Comparison of ENCODE assay signal across 9 cellular contexts in the genomic region with DNA sequence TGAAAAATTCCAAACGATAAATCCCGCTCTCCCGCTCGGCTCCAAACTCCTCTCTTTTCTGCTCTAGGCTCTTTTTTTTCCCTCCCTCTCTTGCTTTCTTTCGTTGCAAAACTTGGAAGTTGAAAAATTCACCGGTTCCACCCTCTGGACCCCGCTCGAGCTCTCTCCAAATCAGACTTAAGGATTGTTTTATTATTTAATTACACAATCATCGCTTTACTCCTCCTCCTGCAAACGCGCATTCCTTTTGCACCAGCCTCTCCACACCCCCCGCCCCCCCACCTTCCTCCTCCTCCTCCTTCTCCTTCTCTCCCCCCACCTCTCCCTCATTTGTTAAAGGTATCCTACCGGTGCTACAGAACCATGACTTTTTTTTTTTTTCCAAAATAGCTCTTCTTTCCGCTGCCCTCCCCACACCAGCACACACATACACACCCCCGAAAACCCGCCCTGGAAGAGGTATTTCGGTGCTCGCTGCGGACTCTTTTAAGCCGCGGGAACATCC. TPM values are rescaled to one million over a fixed set of nuclear protein-coding genes. Genes with fewer than 3 reads are reported as not detected.
DNase-seq lines count a peak whose midpoint lies in the region; ATAC-seq and TF ChIP-seq lines count a peak whose summit lies in the region.
"Had no signal": no experiment of that assay in that cellular context is flagged by ENCODE, and none has a peak within 500 bp of the region (broad histone marks: within the 10 kb centered on the region; RNA-seq: fewer than 3 reads in every experiment).

No MANE protein-coding gene starts in this region.

- BruUV-seq in Panc1 (replicated peaks; lab: Mats Ljungman, UMichigan) = no TSS peak

- no peaks in the 10 kb centered on the region for H3K36me3 Mint-ChIP-seq in chondrocyte (ENCODE audit: low read depth)

- no peaks in the 10 kb centered on the region for H3K9me3 Mint-ChIP-seq in chondrocyte (ENCODE audit: low read depth)

- no peaks in the 10 kb centered on the region for H3K36me3 ChIP-seq in Panc1 (ENCODE audit: control insufficient read depth, insufficient read depth, low read length)

- H3K4me3 Mint-ChIP-seq in chondrocyte (ENCODE audit: unreplicated experiment) = peak overlapping the region; percentile 88

- DNase-seq in DMS79 (lab: John Stamatoyannopoulos, UW) = peak; percentile 78
- no peak for DNase-seq in Panc1 (ENCODE audit: low read depth, low spot score)
- DNase-seq in chondrocyte (ENCODE audit: low spot score) = no peak
- peak; percentile 70 for DNase-seq in kidney glomerular epithelial cell (lab: John Stamatoyannopoulos, UW)
- peak; percentile 73 for DNase-seq in smooth muscle cell of the brain vasculature (ENCODE audit: low read depth, low spot score)
- no peak for DNase-seq in activated CD4-positive, alpha-beta T cell treated with anti-CD3 and anti-CD28 coated beads for 48 hours

- H3K27ac Mint-ChIP-seq in chondrocyte (ENCODE audit: unreplicated experiment) = peak overlapping the region; percentile 96

- peak overlapping the region; percentile 56 to 63 for H3K4me3 ChIP-seq in Panc1 (ENCODE audit: low read depth in 2 of 2, low read length in 2 of 2)

- peak overlapping the region; percentile 77 for H3K27ac ChIP-seq in Panc1 (ENCODE audit: low read length)

- peaks cover 57% of the 10 kb centered on the region for H3K4me1 Mint-ChIP-seq in chondrocyte (ENCODE audit: low read depth)

- no peaks in the 10 kb centered on the region for H3K27me3 Mint-ChIP-seq in chondrocyte (ENCODE audit: low read depth)

- H3K9me3 ChIP-seq in Panc1 (ENCODE audit: control insufficient read depth, insufficient read depth, low read depth, low read length) = no peaks in the 10 kb centered on the region

- peak; percentile 3 for ATAC-seq in HG03095 (IDR thresholded peaks at IDR 0.05; ENCODE audit: unreplicated experiment)
- peak; percentile 47 for ATAC-seq in Panc1
- no peak for ATAC-seq in GM19023 (IDR thresholded peaks at IDR 0.05; ENCODE audit: unreplicated experiment)

- TF ChIP-seq CTCF in Panc1 (IDR thresholded peaks at IDR 0.05) (no peak), chondrocyte (IDR thresholded peaks at IDR 0.05) (no peak)

- no peaks in the 10 kb centered on the region for H3K27me3 ChIP-seq in Panc1 (ENCODE audit: control insufficient read depth, insufficient read depth, low read length)

- CTCF ChIA-PET in Panc1 (lab: Charles Lee) = no interaction called here

- peaks cover 4% of the 10 kb centered on the region for H3K4me1 ChIP-seq in Panc1 (ENCODE audit: control insufficient read depth, insufficient read depth, low read length)

- in situ Hi-C loops in Panc1 (cut with HindIII; ENCODE audit: low pct_unique_long_range_greater_than_20kb, low sequenced_read_pairs) = no loop called here

- POLR2A ChIA-PET in Panc1 (lab: Charles Lee) = no interaction called here

- intact Hi-C loops in Panc1 (cut with micrococcal nuclease; ENCODE audit: unreplicated experiment) = no loop called here

RNA-seq across cellular contexts. Expression of a gene that starts 0.5 kb away (rescaled TPM):
- total RNA-seq in Panc1 (2021; ENCODE audit: unreplicated experiment) (26.7 TPM), chondrocyte (28.2 to 66.3 TPM (median 63.1 TPM) in 3 replicates)
- polyA plus RNA-seq in Panc1 (2012; ENCODE audit: insufficient read length) = 5.0 TPM
- total RNA-seq: T-helper 2 cell treated with Interferon-gamma antibody and Interleukin-4, amounts not matched to agents 100 ng/mL and 5 ng/mL, for 36 hours had no signal

Comparison
In these comparisons a context has a peak if more than half of its experiments do, and no peak if none do; other contexts are left out.
1. DNase-seq: peak in DMS79 (single experiment), kidney glomerular epithelial cell (single experiment) and smooth muscle cell of the brain vasculature (single experiment); none in Panc1 (single experiment), chondrocyte (single experiment) and activated CD4-positive, alpha-beta T cell treated with anti-CD3 and anti-CD28 coated beads for 48 hours (single experiment).